In genomic region chrX:11363069-11363594, GRCh38 we compare ENCODE assay signal across 12 cellular contexts.
A peak's percentile ranks its signal among the peaks of the same experiment; 100 is the strongest.
DNase-seq lines count a peak whose midpoint lies in the region; ATAC-seq, FAIRE-seq and TF ChIP-seq lines count a peak whose summit lies in the region.
"Had no signal": no experiment of that assay in that cellular context is flagged by ENCODE, and none has a peak within 500 bp of the region (broad histone marks: within the 10 kb centered on the region; RNA-seq: fewer than 3 reads in every experiment).

No MANE protein-coding gene starts in this region.

- intact Hi-C loops in pancreas (cut with DNase I) (no loop called here), esophagus muscularis mucosa (cut with DNase I) (no loop called here), MCF 10A (cut with micrococcal nuclease) (no loop called here)

- H3K27ac ChIP-seq in pancreas (no peak overlapping the region), esophagus muscularis mucosa (replicated peaks in 1 of 4) (no peak overlapping the region)
- H3K27ac ChIP-seq: heart right ventricle had no signal

- TF ChIP-seq EP300 in esophagus muscularis mucosa (IDR thresholded peaks at IDR 0.05): no peak

- H3K4me1 Mint-ChIP-seq in activated T-cell treated with anti-CD3 and anti-CD28 coated beads, Interleukin-2, amount 50 U/mL, for 4 hours (ENCODE audit: low read depth): no peaks in the 10 kb centered on the region
- H3K4me1 Mint-ChIP-seq in MCF 10A (ENCODE audit: insufficient read depth, unreplicated experiment): no peaks in the 10 kb centered on the region
- H3K4me1 Mint-ChIP-seq: central memory CD8-positive, alpha-beta T cell had no signal

- TF ChIP-seq POLR2A in esophagus muscularis mucosa (IDR thresholded peaks at IDR 0.05; ENCODE audit: low read depth): no peak

- CTCF ChIA-PET in MCF 10A (lab: Yijun Ruan, JAX): interaction anchor here (1.2 kb wide), 1 partner anchor 18 kb away, joined by 5 read pairs; no protein-coding TSS in a partner anchor

- no peaks in the 10 kb centered on the region for H3K27me3 Mint-ChIP-seq in activated T-cell treated with anti-CD3 and anti-CD28 coated beads, Interleukin-2, amount 50 U/mL, for 4 hours (ENCODE audit: low read depth)
- H3K27me3 Mint-ChIP-seq in MCF 10A (ENCODE audit: insufficient read depth, unreplicated experiment): no peaks in the 10 kb centered on the region
- H3K27me3 Mint-ChIP-seq: central memory CD8-positive, alpha-beta T cell had no signal

- WGBS in pancreas, 2 donors: 71 to 75% methylated on average over 4 of the region's 4 CpGs
- 66% methylated on average over 4 of the region's 4 CpGs for WGBS in esophagus muscularis mucosa

- no peaks in the 10 kb centered on the region for H3K36me3 ChIP-seq in pancreas
- no peaks in the 10 kb centered on the region for H3K36me3 ChIP-seq in esophagus muscularis mucosa
- H3K36me3 ChIP-seq: heart right ventricle had no signal

- no peak overlapping the region for H3K4me3 Mint-ChIP-seq in activated T-cell treated with anti-CD3 and anti-CD28 coated beads, Interleukin-2, amount 50 U/mL, for 4 hours
- H3K4me3 Mint-ChIP-seq in MCF 10A (ENCODE audit: unreplicated experiment): no peak overlapping the region
- H3K4me3 Mint-ChIP-seq: central memory CD8-positive, alpha-beta T cell; naive thymus-derived CD8-positive, alpha-beta T cell had no signal

- H3K4me3 ChIP-seq in pancreas: no peak overlapping the region
- no peak overlapping the region for H3K4me3 ChIP-seq in esophagus muscularis mucosa
- H3K4me3 ChIP-seq: heart right ventricle had no signal

- no peaks in the 10 kb centered on the region for H3K36me3 Mint-ChIP-seq in activated T-cell treated with anti-CD3 and anti-CD28 coated beads, Interleukin-2, amount 50 U/mL, for 4 hours (ENCODE audit: insufficient read depth)
- H3K36me3 Mint-ChIP-seq in MCF 10A (ENCODE audit: insufficient read depth, unreplicated experiment): no peaks in the 10 kb centered on the region

- no peak for FAIRE-seq in pancreas (lab: Jason Lieb, UNC)

- H3K9me3 ChIP-seq in pancreas: no peaks in the 10 kb centered on the region
- H3K9me3 ChIP-seq in esophagus muscularis mucosa: peaks cover 0 to 7% (median 0%) of the 10 kb centered on the region in 4 donors

- H3K27ac Mint-ChIP-seq in MCF 10A (ENCODE audit: low read depth, unreplicated experiment): no peak overlapping the region

- H3K4me1 ChIP-seq in pancreas: no peaks in the 10 kb centered on the region
- no peaks in the 10 kb centered on the region for H3K4me1 ChIP-seq in esophagus muscularis mucosa

- H3K27me3 ChIP-seq in pancreas: no peaks in the 10 kb centered on the region
- no peaks in the 10 kb centered on the region for H3K27me3 ChIP-seq in esophagus muscularis mucosa
- H3K27me3 ChIP-seq: heart right ventricle had no signal

- H3K9me3 Mint-ChIP-seq in activated T-cell treated with anti-CD3 and anti-CD28 coated beads, Interleukin-2, amount 50 U/mL, for 4 hours: peaks cover 3% of the 10 kb centered on the region
- H3K9me3 Mint-ChIP-seq in MCF 10A (ENCODE audit: unreplicated experiment): no peaks in the 10 kb centered on the region
- H3K9me3 Mint-ChIP-seq: central memory CD8-positive, alpha-beta T cell had no signal

- BruUV-seq in MCF 10A (replicated peaks; lab: Mats Ljungman, UMichigan): no TSS peak

- ATAC-seq in GM18907 (IDR thresholded peaks at IDR 0.05; ENCODE audit: unreplicated experiment) (peak; percentile 96), HG02610 (IDR thresholded peaks at IDR 0.05; ENCODE audit: unreplicated experiment) (peak; percentile 90), HG03520 (IDR thresholded peaks at IDR 0.05; ENCODE audit: unreplicated experiment) (peak; percentile 92), pancreas (peak in 3 of 4 donors; percentile 45 to 74 (median 61))
- no peak for ATAC-seq in activated T-cell treated with anti-CD3 and anti-CD28 coated beads, Interleukin-2, amount 50 U/mL, for 4 hours

- POLR2A ChIA-PET in MCF 10A (lab: Yijun Ruan, JAX): interaction anchor here (0.5 kb wide), 1 partner anchor 13 kb away, joined by 3 read pairs; no protein-coding TSS in a partner anchor

- DNase-seq in pancreas (no peak), SHP77 (lab: John Stamatoyannopoulos, UW) (no peak), esophagus muscularis mucosa (ENCODE audit: extremely low spot score) (no peak), MCF 10A (ENCODE audit: unreplicated experiment) (no peak)
- no peak for DNase-seq in activated T-cell treated with anti-CD3 and anti-CD28 coated beads, Interleukin-2, amount 50 U/mL, for 4 hours
- DNase-seq: heart right ventricle; naive thymus-derived CD8-positive, alpha-beta T cell; stimulated activated CD4-positive, alpha-beta T cell treated with anti-CD3 and anti-CD28 coated beads, Interleukin-4, amount 100 ng/mL, for 24 hours had no signal

- TF ChIP-seq CTCF in pancreas (IDR thresholded peaks at IDR 0.05): no peak
- no peak for TF ChIP-seq CTCF in esophagus muscularis mucosa (IDR thresholded peaks at IDR 0.05)
- no peak for TF ChIP-seq CTCF in MCF 10A (IDR thresholded peaks at IDR 0.05; ENCODE audit: unreplicated experiment)

Comparison
In these comparisons a context has a peak if more than half of its experiments do, and no peak if none do; other contexts are left out.
1. ATAC-seq: peak in GM18907 (single experiment), HG02610 (single experiment), HG03520 (single experiment) and pancreas (3 of 4); none in activated T-cell treated with anti-CD3 and anti-CD28 coated beads, Interleukin-2, amount 50 U/mL, for 4 hours (0 of 2).